ENCODE assay signal across 1 cellular context in genomic region chr12:80778005-80778541, GRCh38.
A peak's percentile ranks its signal among the peaks of the same experiment; 100 is the strongest.
TF ChIP-seq lines count a peak whose summit lies in the region.

No MANE protein-coding gene starts in this region.

TF ChIP-seq in HepG2, 621 proteins besides CTCF, POLR2A, EP300 and RAD21 (continued from another document and continues in another):
- TF ChIP-seq PATZ1 (CRISPR knock-in tag; IDR thresholded peaks at IDR 0.05) = peak; percentile 38; the same call in 1 of the 2 replicates
- TF ChIP-seq RBAK (CRISPR knock-in tag; IDR thresholded peaks at IDR 0.05) = no peak
- TF ChIP-seq FOXA1 (IDR thresholded peaks at IDR 0.05) = no peak
- TF ChIP-seq FOXA1 (CRISPR knock-in tag; IDR thresholded peaks at IDR 0.05) = 0 out of 2 replicates have a peak, but pooled peaks have one; percentile 8
- TF ChIP-seq MAFK (conservative IDR thresholded peaks at IDR 0.05 in 1 of 2, IDR thresholded peaks at IDR 0.05 in 1 of 2; ENCODE audit: low read length in 2 of 2) = peak; percentile 94 to 99
- peak; percentile 76; the same call in 1 of the 2 replicates for TF ChIP-seq NFE2L1 (CRISPR knock-in tag; IDR thresholded peaks at IDR 0.05; ENCODE audit: borderline replicate concordance)
- no peak for TF ChIP-seq KLF6 (CRISPR knock-in tag; IDR thresholded peaks at IDR 0.05)
- TF ChIP-seq NFIC (IDR thresholded peaks at IDR 0.05; ENCODE audit: low read length) = peak; percentile 91
- no peak for TF ChIP-seq MATR3 (CRISPR knock-in tag; IDR thresholded peaks at IDR 0.05)
- TF ChIP-seq KLF9 (CRISPR knock-in tag; IDR thresholded peaks at IDR 0.05; ENCODE audit: low read depth) = no peak
- TF ChIP-seq TBX3 (IDR thresholded peaks at IDR 0.05; ENCODE audit: borderline replicate concordance) = no peak
- TF ChIP-seq ZNF232 (CRISPR knock-in tag; IDR thresholded peaks at IDR 0.05; ENCODE audit: borderline replicate concordance) = peak; percentile 39; the same call in 1 of the 2 replicates
- TF ChIP-seq TAF1 (CRISPR knock-in tag; IDR thresholded peaks at IDR 0.05) = peak; percentile 36; the same call in 1 of the 2 replicates
- TF ChIP-seq NFKBIZ (CRISPR knock-in tag; IDR thresholded peaks at IDR 0.05) = no peak
- no peak for TF ChIP-seq MTF2 (CRISPR knock-in tag; IDR thresholded peaks at IDR 0.05; ENCODE audit: borderline replicate concordance)
- TF ChIP-seq IKZF5 (CRISPR knock-in tag; IDR thresholded peaks at IDR 0.05) = peak; percentile 65; the same call in 1 of the 2 replicates
- TF ChIP-seq ZNF629 (CRISPR knock-in tag; conservative IDR thresholded peaks at IDR 0.05) = no peak
- peak; percentile 60; the same call in 1 of the 2 replicates for TF ChIP-seq ERF (CRISPR knock-in tag; IDR thresholded peaks at IDR 0.05)
- no peak for TF ChIP-seq IRF1 (CRISPR knock-in tag; IDR thresholded peaks at IDR 0.05; ENCODE audit: low read depth)
- TF ChIP-seq ZNF800 (CRISPR knock-in tag; IDR thresholded peaks at IDR 0.05) = peak; percentile 54; the same call in 1 of the 2 replicates
- peak; percentile 20; the same call in 1 of the 2 replicates for TF ChIP-seq ELF3 (CRISPR knock-in tag; IDR thresholded peaks at IDR 0.05)
- TF ChIP-seq XRCC5 (optimal IDR thresholded peaks at IDR 0.05; ENCODE audit: low read length) = no peak
- TF ChIP-seq ZFP36L2 (CRISPR knock-in tag; IDR thresholded peaks at IDR 0.05) = no peak
- TF ChIP-seq SRY (CRISPR knock-in tag; IDR thresholded peaks at IDR 0.05) = no peak
- peak; percentile 30; the same call in 1 of the 2 replicates for TF ChIP-seq RARA (CRISPR knock-in tag; IDR thresholded peaks at IDR 0.05)
- no peak for TF ChIP-seq KLF11 (CRISPR knock-in tag; IDR thresholded peaks at IDR 0.05)
- peak; percentile 68; the same call in 1 of the 2 replicates for TF ChIP-seq AHDC1 (CRISPR knock-in tag; IDR thresholded peaks at IDR 0.05; ENCODE audit: borderline replicate concordance)
- no peak for TF ChIP-seq THAP7 (CRISPR knock-in tag; IDR thresholded peaks at IDR 0.05)
- TF ChIP-seq GATAD2A (CRISPR knock-in tag; IDR thresholded peaks at IDR 0.05) = peak; percentile 85
- no peak for TF ChIP-seq PLSCR1 (CRISPR knock-in tag; IDR thresholded peaks at IDR 0.05; ENCODE audit: borderline replicate concordance)
- TF ChIP-seq JUND (CRISPR knock-in tag; IDR thresholded peaks at IDR 0.05) = no peak
- no peak for TF ChIP-seq HNRNPLL (IDR thresholded peaks at IDR 0.05; ENCODE audit: low read depth, low read length, poor library complexity, severe bottlenecking)
- peak; percentile 77 for TF ChIP-seq PPARG (CRISPR knock-in tag; conservative IDR thresholded peaks at IDR 0.05)
- TF ChIP-seq SKI (IDR thresholded peaks at IDR 0.05; ENCODE audit: partially characterized antibody) = no peak
- peak in 1 of 2 experiments; percentile 71; a peak in 2 of 4 replicates for TF ChIP-seq KLF16 (CRISPR knock-in tag; IDR thresholded peaks at IDR 0.05)
- TF ChIP-seq CREM (IDR thresholded peaks at IDR 0.05) = no peak
- no peak for TF ChIP-seq CREM (CRISPR knock-in tag; IDR thresholded peaks at IDR 0.05)
- peak; percentile 74; the same call in 1 of the 2 replicates for TF ChIP-seq RXRB (CRISPR knock-in tag; IDR thresholded peaks at IDR 0.05; ENCODE audit: borderline replicate concordance)
- TF ChIP-seq ZBTB8A (CRISPR knock-in tag; IDR thresholded peaks at IDR 0.05; ENCODE audit: borderline replicate concordance, low read depth) = no peak
- TF ChIP-seq ZNF331 (CRISPR knock-in tag; IDR thresholded peaks at IDR 0.05) = peak; percentile 99
- no peak for TF ChIP-seq GABPB1 (CRISPR knock-in tag; IDR thresholded peaks at IDR 0.05)
- no peak for TF ChIP-seq ETV6 (CRISPR knock-in tag; conservative IDR thresholded peaks at IDR 0.05)
- TF ChIP-seq KLF13 (CRISPR knock-in tag; IDR thresholded peaks at IDR 0.05) = no peak
- TF ChIP-seq POGZ (CRISPR knock-in tag; IDR thresholded peaks at IDR 0.05) = peak; percentile 89
- peak; percentile 77 for TF ChIP-seq FOSL2 (CRISPR knock-in tag; IDR thresholded peaks at IDR 0.05)
- TF ChIP-seq PRDM15 (CRISPR knock-in tag; IDR thresholded peaks at IDR 0.05) = no peak; the same call in 1 of the 2 replicates
- TF ChIP-seq KMT2B (CRISPR knock-in tag; IDR thresholded peaks at IDR 0.05) = peak; percentile 35; the same call in 1 of the 2 replicates
- TF ChIP-seq CSRNP2 (CRISPR knock-in tag; conservative IDR thresholded peaks at IDR 0.05; ENCODE audit: low read depth) = no peak
- 0 out of 2 replicates have a peak, but pooled peaks have one; percentile 37 for TF ChIP-seq NCOR1 (IDR thresholded peaks at IDR 0.05; ENCODE audit: borderline replicate concordance, low read length)
